In the genomic region with DNA sequence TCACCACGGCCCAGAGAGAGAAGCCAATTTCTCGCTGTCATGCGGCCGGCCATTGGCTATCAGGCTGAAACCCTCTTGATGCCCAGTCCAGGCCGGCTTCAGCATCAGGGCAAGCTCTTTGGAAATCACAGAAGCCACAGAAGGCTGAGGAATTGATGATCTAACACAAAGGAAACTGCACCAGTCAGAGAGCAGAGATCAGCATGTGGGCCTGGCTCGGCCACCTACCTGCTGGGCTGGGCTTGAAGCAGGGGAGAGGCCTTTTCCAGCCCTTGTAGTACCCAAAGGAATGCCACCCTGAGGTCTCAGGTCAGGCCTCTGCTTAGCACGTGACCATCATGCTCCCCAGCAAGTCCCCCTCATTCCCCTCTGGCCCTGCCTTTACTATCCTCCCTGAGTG, we compare ENCODE assay signal across 20 cellular contexts.
DNase-seq lines count a peak whose midpoint lies in the region; ATAC-seq and TF ChIP-seq lines count a peak whose summit lies in the region.
"Had no signal": no experiment of that assay in that cellular context is flagged by ENCODE, and none has a peak within 500 bp of the region (broad histone marks: within the 10 kb centered on the region; RNA-seq: fewer than 3 reads in every experiment).

No MANE protein-coding gene starts in this region.

- no peak overlapping the region for H3K27ac ChIP-seq in BLaER1
- H3K27ac ChIP-seq in GM23338 (ENCODE audit: low read depth): no peak overlapping the region
- H3K27ac ChIP-seq in OCI-LY7 (ENCODE audit: low read depth, low read length, poor library complexity, severe bottlenecking): peak overlapping the region; percentile 92
- H3K27ac ChIP-seq: C4-2B, GM23248, RWPE1 had no signal

- no peak overlapping the region for H2AFZ ChIP-seq in GM23338
- H2AFZ ChIP-seq in OCI-LY7 (ENCODE audit: low read length): peak overlapping the region; percentile 47; the same call in 1 of the 2 replicates
- H2AFZ ChIP-seq: GM23248 had no signal

- peaks cover 46% of the 10 kb centered on the region for H4K20me1 ChIP-seq in BLaER1
- H4K20me1 ChIP-seq in GM23338 (replicated peaks; ENCODE audit: insufficient read depth): no peaks in the 10 kb centered on the region
- H4K20me1 ChIP-seq in OCI-LY7 (ENCODE audit: insufficient read depth, low read length): no peaks in the 10 kb centered on the region

- H3K4me3 Mint-ChIP-seq in GM23338: no peak overlapping the region
- no peak overlapping the region for H3K4me3 Mint-ChIP-seq in stimulated activated naive CD8-positive, alpha-beta T cell treated with anti-CD3 and anti-CD28 coated beads, Interleukin-15, amount 100 ng/mL, for 72 hours
- H3K4me3 Mint-ChIP-seq: CD8-positive, alpha-beta T cell; T-helper 2 cell treated with Interferon-gamma antibody and Interleukin-4, amounts not matched to agents 5 μg/mL and 100 μg/mL, for 36 hours had no signal

- no peaks in the 10 kb centered on the region for H3F3A ChIP-seq in GM23338 (replicated peaks; ENCODE audit: low read depth)

- H3K27me3 ChIP-seq in BLaER1 (no peaks in the 10 kb centered on the region; the same call in 1 of the 2 replicates), GM23338 (ENCODE audit: insufficient read depth) (no peaks in the 10 kb centered on the region)

- H3K4me1 Mint-ChIP-seq in GM23338: peaks cover 22% of the 10 kb centered on the region
- peaks cover 7% of the 10 kb centered on the region for H3K4me1 Mint-ChIP-seq in stimulated activated naive CD8-positive, alpha-beta T cell treated with anti-CD3 and anti-CD28 coated beads, Interleukin-15, amount 100 ng/mL, for 72 hours

- H3K36me3 ChIP-seq in BLaER1 (no peaks in the 10 kb centered on the region), GM23338 (ENCODE audit: insufficient read depth) (no peaks in the 10 kb centered on the region), OCI-LY7 (ENCODE audit: insufficient read depth, low read length) (no peaks in the 10 kb centered on the region)
- H3K36me3 ChIP-seq: HAP-1 had no signal

- H3K9ac ChIP-seq in BLaER1: no peak overlapping the region
- H3K9ac ChIP-seq: GM23248 had no signal

- intact Hi-C loops in OCI-LY7 (cut with micrococcal nuclease; ENCODE audit: unreplicated experiment): loop anchor here (1.0 to 10.0 kb wide), 5 partner anchors 37 to 486 kb away; a partner anchor contains a TSS

- ATAC-seq in GM23338 (peak; percentile 59), HG03520 (IDR thresholded peaks at IDR 0.05; ENCODE audit: unreplicated experiment) (no peak)
- no peak for ATAC-seq in stimulated activated naive CD8-positive, alpha-beta T cell treated with anti-CD3 and anti-CD28 coated beads, Interleukin-15, amount 100 ng/mL, for 72 hours
- ATAC-seq: CD8-positive, alpha-beta T cell had no signal

- H3K4me3 ChIP-seq in BLaER1 (no peak overlapping the region), GM23338 (no peak overlapping the region), OCI-LY7 (ENCODE audit: low read depth, low read length, poor library complexity, severe bottlenecking) (peak overlapping the region; percentile 58)
- H3K4me3 ChIP-seq: GM23248, HAP-1 had no signal

- no peak for TF ChIP-seq CTCF in GM23338 (conservative IDR thresholded peaks at IDR 0.05; ENCODE audit: low read depth in 2 of 2)
- no peak for TF ChIP-seq CTCF in OCI-LY7 (conservative IDR thresholded peaks at IDR 0.05; ENCODE audit: low read length)

- peaks cover 7% of the 10 kb centered on the region for H3K27me3 Mint-ChIP-seq in GM23338 (ENCODE audit: insufficient read depth, low read depth, poor library complexity)
- peaks cover 59% of the 10 kb centered on the region for H3K27me3 Mint-ChIP-seq in stimulated activated naive CD8-positive, alpha-beta T cell treated with anti-CD3 and anti-CD28 coated beads, Interleukin-15, amount 100 ng/mL, for 72 hours

- no peaks in the 10 kb centered on the region for H3K9me3 Mint-ChIP-seq in GM23338
- peaks cover 0 to 6% of the 10 kb centered on the region in 2 donors for H3K9me3 Mint-ChIP-seq in stimulated activated naive CD8-positive, alpha-beta T cell treated with anti-CD3 and anti-CD28 coated beads, Interleukin-15, amount 100 ng/mL, for 72 hours
- H3K9me3 Mint-ChIP-seq: CD8-positive, alpha-beta T cell; T-helper 2 cell treated with Interferon-gamma antibody and Interleukin-4, amounts not matched to agents 5 μg/mL and 100 μg/mL, for 36 hours had no signal

- no peak for DNase-seq in GM23338 (ENCODE audit: low spot score)
- DNase-seq in OCI-LY7 (ENCODE audit: low spot score): no peak
- DNase-seq in kidney tubule cell (ENCODE audit: low spot score): peak; percentile 47
- DNase-seq in NCI-H1048 (lab: John Stamatoyannopoulos, UW): no peak
- DNase-seq in stimulated activated naive CD8-positive, alpha-beta T cell treated with anti-CD3 and anti-CD28 coated beads, Interleukin-15, amount 100 ng/mL, for 72 hours: no peak
- DNase-seq: CD8-positive, alpha-beta T cell; DMS79 treated with DMSO at 0.1 percent for 48 hours; NCI-H1105 treated with DMSO at 0.1 percent for 48 hours; NCI-H1694; NCI-H2029 treated with DMSO at 0.1 percent for 48 hours; NCI-H748 treated with DMSO at 0.1 percent for 48 hours; T-helper 1 cell had no signal

- no peak overlapping the region for H3K27ac Mint-ChIP-seq in GM23338
- H3K27ac Mint-ChIP-seq in stimulated activated naive CD8-positive, alpha-beta T cell treated with anti-CD3 and anti-CD28 coated beads, Interleukin-15, amount 100 ng/mL, for 72 hours: no peak overlapping the region
- H3K27ac Mint-ChIP-seq: CD8-positive, alpha-beta T cell; T-helper 2 cell treated with Interferon-gamma antibody and Interleukin-4, amounts not matched to agents 5 μg/mL and 100 μg/mL, for 36 hours had no signal

- no peaks in the 10 kb centered on the region for H3K36me3 Mint-ChIP-seq in GM23338 (ENCODE audit: low read depth)
- H3K36me3 Mint-ChIP-seq: CD8-positive, alpha-beta T cell had no signal

- POLR2A ChIA-PET in OCI-LY7 (lab: Charles Lee): no interaction called here

- H3K4me2 ChIP-seq in BLaER1: peak overlapping the region; percentile 78
- no peak overlapping the region for H3K4me2 ChIP-seq in GM23338
- H3K4me2 ChIP-seq in OCI-LY7 (ENCODE audit: low read length): peak overlapping the region; percentile 82

- no TSS peak for BruUV-seq in OCI-LY7 (replicated peaks; lab: Mats Ljungman, UMichigan)

- CTCF ChIA-PET in OCI-LY7 (lab: Charles Lee; ENCODE audit: unreplicated experiment): no interaction called here

- no peaks in the 10 kb centered on the region for H3K9me3 ChIP-seq in BLaER1
- H3K9me3 ChIP-seq in OCI-LY7 (ENCODE audit: low read length): no peaks in the 10 kb centered on the region
- H3K9me3 ChIP-seq: Caco-2, HAP-1 had no signal

- H3K4me1 ChIP-seq in BLaER1: peaks cover 40% of the 10 kb centered on the region
- no peaks in the 10 kb centered on the region for H3K4me1 ChIP-seq in GM23338 (ENCODE audit: insufficient read depth)
- H3K4me1 ChIP-seq in OCI-LY7 (ENCODE audit: insufficient read depth, low read length, poor library complexity, severe bottlenecking): peaks cover 44% of the 10 kb centered on the region
- H3K4me1 ChIP-seq: Caco-2, HAP-1 had no signal

- H3K79me2 ChIP-seq in GM23338 (replicated peaks; ENCODE audit: insufficient read depth): no peaks in the 10 kb centered on the region
- no peaks in the 10 kb centered on the region for H3K79me2 ChIP-seq in OCI-LY7 (ENCODE audit: insufficient read depth, low read depth, low read length)

- H3K9me2 ChIP-seq in GM23338 (ENCODE audit: insufficient read depth) (no peaks in the 10 kb centered on the region), OCI-LY7 (ENCODE audit: insufficient read depth, low read length) (no peaks in the 10 kb centered on the region)

TF ChIP-seq in GM23338, 12 proteins besides CTCF, POLR2A, EP300 and RAD21 (continues in another document):
- TF ChIP-seq CREB1 (CRISPR knock-in tag; IDR thresholded peaks at IDR 0.05; ENCODE audit: low read depth): no peak
